ENCODE assay signal across 23 cellular contexts in the genomic region with DNA sequence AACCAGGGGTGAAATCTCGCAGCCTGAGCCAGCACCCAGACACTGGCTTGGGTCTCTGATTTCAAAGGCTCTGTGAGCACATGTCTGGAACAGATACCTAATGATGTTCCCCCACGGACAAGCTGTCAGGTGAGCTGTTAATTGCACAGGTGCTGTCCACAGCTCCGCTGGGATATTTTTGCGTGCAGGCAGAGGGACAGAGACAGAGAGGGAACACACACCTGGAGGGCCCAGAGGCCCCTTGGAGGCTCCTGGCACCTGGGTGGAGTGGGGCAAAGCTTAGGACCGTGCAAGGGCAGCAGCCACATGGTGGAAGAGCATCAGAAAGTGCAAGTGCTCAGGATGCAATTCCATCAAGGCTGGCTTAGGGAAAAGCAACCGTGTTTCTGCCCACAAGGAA.
"Had no signal": no experiment of that assay in that cellular context is flagged by ENCODE, and none has a peak within 500 bp of the region (broad histone marks: within the 10 kb centered on the region; RNA-seq: fewer than 3 reads in every experiment).

No MANE protein-coding gene starts in this region.

- H3K27me3 ChIP-seq: breast epithelium, esophagus muscularis mucosa, gastrocnemius medialis, stomach, vagina had no signal

- H3K36me3 Mint-ChIP-seq: naive B cell had no signal

- H3K4me3 ChIP-seq: breast epithelium, coronary artery, esophagus muscularis mucosa, gastrocnemius medialis, lung, stomach, vagina had no signal

- DNase-seq: activated CD4-positive, alpha-beta T cell treated with anti-CD3 and anti-CD28 coated beads, Interleukin-2, amount 50 U/mL, for 1 hour; activated CD4-positive, CD25-positive, alpha-beta regulatory T cell treated with anti-CD3 and anti-CD28 coated beads, Interleukin-2, amount 50 U/mL, for 72 hours; activated naive CD8-positive, alpha-beta T cell treated with anti-CD3 and anti-CD28 coated beads for 36 hours; activated T-cell treated with anti-CD3 and anti-CD28 coated beads, Interleukin-2, amount 50 U/mL, for 1 hour; amniotic stem cell; gastrocnemius medialis; hypothalamus; left colon; naive B cell; small intestine; stimulated activated CD4-positive, alpha-beta T cell treated with anti-CD3 and anti-CD28 coated beads, Interleukin-15, amount 100 ng/mL, for 24 hours; stomach; trophoblast cell; WERI-Rb-1 had no signal

- H3K9me3 ChIP-seq: breast epithelium, esophagus muscularis mucosa, gastrocnemius medialis, stomach, vagina had no signal

- H3K27ac Mint-ChIP-seq: activated naive CD8-positive, alpha-beta T cell treated with anti-CD3 and anti-CD28 coated beads for 36 hours; activated T-helper 17 cell treated with anti-CD3 and anti-CD28 coated beads, Interleukin-2, amount 50 U/mL, for 72 hours; stimulated activated memory B cell treated with anti-CD40 and anti-IgM and Interleukin-4, amounts not matched to agents 10 μg/mL and 1 μg/mL and 100 μg/mL, for 72 hours; T-helper 2 cell treated with Interferon-gamma antibody and Interleukin-4, amounts not matched to agents 5 μg/mL and 100 μg/mL, for 36 hours had no signal

- H3K27ac ChIP-seq: breast epithelium, coronary artery, esophagus muscularis mucosa, gastrocnemius medialis, vagina, WERI-Rb-1 had no signal

- H3K27me3 Mint-ChIP-seq: activated naive CD8-positive, alpha-beta T cell treated with anti-CD3 and anti-CD28 coated beads for 36 hours; activated T-helper 17 cell treated with anti-CD3 and anti-CD28 coated beads, Interleukin-2, amount 50 U/mL, for 72 hours; naive B cell; stimulated activated memory B cell treated with anti-CD40 and anti-IgM and Interleukin-4, amounts not matched to agents 10 μg/mL and 1 μg/mL and 100 μg/mL, for 72 hours had no signal

- H3K9me3 Mint-ChIP-seq: activated naive CD8-positive, alpha-beta T cell treated with anti-CD3 and anti-CD28 coated beads for 36 hours; activated T-helper 17 cell treated with anti-CD3 and anti-CD28 coated beads, Interleukin-2, amount 50 U/mL, for 72 hours; naive B cell; stimulated activated memory B cell treated with anti-CD40 and anti-IgM and Interleukin-4, amounts not matched to agents 10 μg/mL and 1 μg/mL and 100 μg/mL, for 72 hours; T-helper 2 cell treated with Interferon-gamma antibody and Interleukin-4, amounts not matched to agents 5 μg/mL and 100 μg/mL, for 36 hours had no signal

- ATAC-seq: activated T-helper 17 cell treated with anti-CD3 and anti-CD28 coated beads, Interleukin-2, amount 50 U/mL, for 72 hours; gastrocnemius medialis; left colon; sciatic nerve; stimulated activated memory B cell treated with anti-CD40 and anti-IgM and Interleukin-4, amounts not matched to agents 10 μg/mL and 1 μg/mL and 100 μg/mL, for 72 hours had no signal

- H3K4me1 ChIP-seq: breast epithelium had no signal

- H3K4me3 Mint-ChIP-seq: activated naive CD8-positive, alpha-beta T cell treated with anti-CD3 and anti-CD28 coated beads for 36 hours; activated T-helper 17 cell treated with anti-CD3 and anti-CD28 coated beads, Interleukin-2, amount 50 U/mL, for 72 hours; naive B cell; stimulated activated memory B cell treated with anti-CD40 and anti-IgM and Interleukin-4, amounts not matched to agents 10 μg/mL and 1 μg/mL and 100 μg/mL, for 72 hours; T-helper 2 cell treated with Interferon-gamma antibody and Interleukin-4, amounts not matched to agents 5 μg/mL and 100 μg/mL, for 36 hours had no signal

- H3K36me3 ChIP-seq: breast epithelium, WERI-Rb-1 had no signal
